14 cellular contexts compared by ENCODE assay signal in genomic region chr2:226738821-226739507, GRCh38.
DNase-seq lines count a peak whose midpoint lies in the region; ATAC-seq and TF ChIP-seq lines count a peak whose summit lies in the region.
"Had no signal": no experiment of that assay in that cellular context is flagged by ENCODE, and none has a peak within 500 bp of the region (broad histone marks: within the 10 kb centered on the region; RNA-seq: fewer than 3 reads in every experiment).

No MANE protein-coding gene starts in this region.

- H3K4me1 ChIP-seq in SJSA1 (replicated peaks) (peaks cover 52% of the 10 kb centered on the region), prostate gland (replicated peaks) (peaks cover 12% of the 10 kb centered on the region), SK-N-SH (ENCODE audit: control insufficient read depth in 1 of 2, insufficient read depth in 2 of 2, low read depth in 1 of 2, low read length in 1 of 2) (peaks cover 0 to 6% of the 10 kb centered on the region in 2 experiments; a peak in 1 of 4 replicates), testis (peaks cover 10% of the 10 kb centered on the region)

- no peak for TF ChIP-seq EP300 in SK-N-SH (IDR thresholded peaks at IDR 0.05; ENCODE audit: borderline replicate concordance in 1 of 2, low read depth in 1 of 2, low read length in 1 of 2)

- H3K9ac ChIP-seq in SK-N-SH = no peak overlapping the region

- H3K36me3 ChIP-seq in SJSA1 = peaks cover 28% of the 10 kb centered on the region
- H3K36me3 ChIP-seq in prostate gland = no peaks in the 10 kb centered on the region
- H3K36me3 ChIP-seq in SK-N-SH (replicated peaks in 1 of 2; ENCODE audit: control insufficient read depth in 1 of 2, insufficient read depth in 2 of 2, low read length in 1 of 2) = peaks cover 12 to 17% of the 10 kb centered on the region in 2 experiments
- no peaks in the 10 kb centered on the region for H3K36me3 ChIP-seq in testis (ENCODE audit: low read depth, missing control alignments)
- H3K36me3 ChIP-seq: WERI-Rb-1 had no signal

- in situ Hi-C loops in G401 (cut with HindIII; ENCODE audit: low sequenced_read_pairs) = no loop called here

- CTCF ChIA-PET in SK-N-SH (lab: Yijun Ruan, JAX) = interaction anchor here (1.9 kb wide), 1 partner anchor 61 kb away, joined by 5 read pairs; the partner anchor contains the start of gene IRS1

- intact Hi-C loops in left ventricle myocardium superior (cut with micrococcal nuclease) (no loop called here), prostate gland (cut with DNase I) (no loop called here), testis (cut with DNase I; ENCODE audit: low total_unique reads) (no loop called here)

- H4K20me1 ChIP-seq in SK-N-SH (ENCODE audit: insufficient read depth) = no peaks in the 10 kb centered on the region

- no peak overlapping the region for H3K4me3 ChIP-seq in SJSA1
- peak overlapping the region in 1 of 2 donors; percentile 2 for H3K4me3 ChIP-seq in prostate gland
- H3K4me3 ChIP-seq in SK-N-SH (ENCODE audit: low read depth in 2 of 2, low read length in 1 of 2) = no peak overlapping the region
- H3K4me3 ChIP-seq in testis = no peak overlapping the region
- H3K4me3 ChIP-seq: lung had no signal

- H3K9me2 ChIP-seq in SK-N-SH = no peaks in the 10 kb centered on the region

- 27% methylated on average over 6 of the region's 6 CpGs for WGBS in prostate gland
- 84% methylated on average over 6 of the region's 6 CpGs for WGBS in SK-N-SH (ENCODE audit: low lambda C conversion rate)
- 71 to 72% methylated on average over 6 of the region's 6 CpGs for whole genome bisulfite sequencing in testis, 2 donors

- POLR2A ChIA-PET in SK-N-SH (lab: Yijun Ruan, JAX) = no interaction called here

- H2AFZ ChIP-seq in SK-N-SH (ENCODE audit: low read depth) = no peak overlapping the region

- H3K4me2 ChIP-seq in SK-N-SH = no peak overlapping the region

- H3K9me3 ChIP-seq in SJSA1 (replicated peaks) = no peaks in the 10 kb centered on the region
- H3K9me3 ChIP-seq in prostate gland = no peaks in the 10 kb centered on the region
- no peaks in the 10 kb centered on the region for H3K9me3 ChIP-seq in SK-N-SH
- H3K9me3 ChIP-seq in testis = no peaks in the 10 kb centered on the region

- peak; percentile 60 for ATAC-seq in left ventricle myocardium superior
- no peak for ATAC-seq in HG02970 (IDR thresholded peaks at IDR 0.05; ENCODE audit: low FRiP score, unreplicated experiment)

- TF ChIP-seq POLR2A in prostate gland (IDR thresholded peaks at IDR 0.05) (no peak), testis (IDR thresholded peaks at IDR 0.05) (no peak)

- H3F3A ChIP-seq in SK-N-SH (replicated peaks; ENCODE audit: insufficient read depth) = peaks cover 3% of the 10 kb centered on the region

- peaks cover 28% of the 10 kb centered on the region for H3K79me2 ChIP-seq in SK-N-SH (ENCODE audit: insufficient read depth)

- no peaks in the 10 kb centered on the region for H3K27me3 ChIP-seq in SJSA1 (replicated peaks)
- H3K27me3 ChIP-seq in prostate gland (replicated peaks; ENCODE audit: insufficient read depth) = no peaks in the 10 kb centered on the region
- H3K27me3 ChIP-seq in SK-N-SH (ENCODE audit: insufficient read depth) = no peaks in the 10 kb centered on the region
- no peaks in the 10 kb centered on the region for H3K27me3 ChIP-seq in testis

- no peak for TF ChIP-seq RAD21 in SK-N-SH (IDR thresholded peaks at IDR 0.05; ENCODE audit: low read length)

- peak overlapping the region; percentile 50 for H3K27ac ChIP-seq in SJSA1
- peak overlapping the region; percentile 72 to 83 for H3K27ac ChIP-seq in prostate gland
- no peak overlapping the region for H3K27ac ChIP-seq in SK-N-SH (ENCODE audit: low read depth in 2 of 2, low read length in 1 of 2)
- no peak overlapping the region for H3K27ac ChIP-seq in testis
- H3K27ac ChIP-seq: HL-60, WERI-Rb-1 had no signal

- no peak for TF ChIP-seq CTCF in prostate gland (IDR thresholded peaks at IDR 0.05)
- TF ChIP-seq CTCF in SK-N-SH (IDR thresholded peaks at IDR 0.05) = no peak
- no peak for TF ChIP-seq CTCF in testis (IDR thresholded peaks at IDR 0.05)

- DNase-seq in G401 (ENCODE audit: low spot score) = peak; percentile 34
- DNase-seq in SJSA1 (ENCODE audit: low read depth in 1 of 2, low spot score in 2 of 2) = peak; percentile 54 to 55
- no peak for DNase-seq in left ventricle myocardium superior
- DNase-seq in prostate gland (ENCODE audit: low spot score) = peak; percentile 70
- DNase-seq in KG1 (lab: John Stamatoyannopoulos, UW) = no peak
- DNase-seq in SK-N-SH = no peak
- DNase-seq in testis = no peak
- DNase-seq: activated naive CD4-positive, alpha-beta T cell treated with anti-CD3 and anti-CD28 coated beads, Interleukin-2, amount 10 ng/mL, durations not matched to agents 7 days and 5 days; caudate nucleus; stimulated activated CD4-positive, alpha-beta T cell treated with anti-CD3 and anti-CD28 coated beads, Interleukin-2, amount 100 ng/mL, for 48 hours; WERI-Rb-1 had no signal

TF ChIP-seq in SK-N-SH, 30 proteins besides CTCF, POLR2A, EP300 and RAD21:
- TF ChIP-seq REST (IDR thresholded peaks at IDR 0.05; ENCODE audit: low read depth, low read length) = no peak
- TF ChIP-seq GABPA (IDR thresholded peaks at IDR 0.05; ENCODE audit: low read depth) = no peak
TF ChIP-seq in SK-N-SH: peak in this region for 0.

Comparison
In these comparisons a context has a peak if more than half of its experiments do, and no peak if none do; other contexts are left out.
1. DNase-seq: peak in G401 (single experiment), SJSA1 (2 of 2) and prostate gland (single experiment); none in left ventricle myocardium superior (single experiment), KG1 (single experiment), SK-N-SH (single experiment) and testis (single experiment).
2. H3K27ac ChIP-seq: peak in SJSA1 (single experiment) and prostate gland (2 of 2); none in SK-N-SH (0 of 2) and testis (0 of 2).